ENCODE assay signal across 12 cellular contexts in genomic region chr6:13724174-13724573, GRCh38. TPM values are rescaled to one million over a fixed set of nuclear protein-coding genes. Genes with fewer than 3 reads are reported as not detected.
DNase-seq lines count a peak whose midpoint lies in the region; FAIRE-seq and TF ChIP-seq lines count a peak whose summit lies in the region.
"Had no signal": no experiment of that assay in that cellular context is flagged by ENCODE, and none has a peak within 500 bp of the region (broad histone marks: within the 10 kb centered on the region; RNA-seq: fewer than 3 reads in every experiment).

No MANE protein-coding gene starts in this region.

- no peaks in the 10 kb centered on the region for H3K4me1 Mint-ChIP-seq in mesothelial cell of epicardium
- H3K4me1 Mint-ChIP-seq: brain had no signal

- no peaks in the 10 kb centered on the region for H3K27me3 Mint-ChIP-seq in mesothelial cell of epicardium (ENCODE audit: low read depth)

- DNase-seq in 8988T, result peak; percentile 32
- peak; percentile 75 for DNase-seq in GDM1 (lab: John Stamatoyannopoulos, UW)
- DNase-seq in RCC 7860 (ENCODE audit: low spot score), result peak; percentile 71
- peak; percentile 92 for DNase-seq in glomerular visceral epithelial cell (ENCODE audit: extremely low spot score)
- DNase-seq in NCI-H1930 (lab: John Stamatoyannopoulos, UW), result no peak
- DNase-seq in cardiac septum (ENCODE audit: low spot score), result no peak
- no peak for DNase-seq in effector CD8-positive, alpha-beta T cell (lab: John Stamatoyannopoulos, UW)
- DNase-seq in mesothelial cell of epicardium (ENCODE audit: low spot score in 2 of 2, unreplicated experiment in 2 of 2), result no peak
- DNase-seq: activated T-cell treated with anti-CD3 and anti-CD28 coated beads for 4 hours; NCI-H2081 treated with DMSO at 0.1 percent for 48 hours; stimulated activated naive CD4-positive, alpha-beta T cell treated with Interleukin-2 at 50 U/mL for 16 hours had no signal

- H3K9me3 Mint-ChIP-seq in mesothelial cell of epicardium, result peaks cover 5% of the 10 kb centered on the region
- H3K9me3 Mint-ChIP-seq: brain had no signal

- no peak overlapping the region for H3K4me3 Mint-ChIP-seq in mesothelial cell of epicardium
- H3K4me3 Mint-ChIP-seq: brain had no signal

- H3K27ac Mint-ChIP-seq in mesothelial cell of epicardium, result no peak overlapping the region
- H3K27ac Mint-ChIP-seq: brain had no signal

- intact Hi-C loops in cardiac septum (cut with DNase I), result no loop called here

- no peaks in the 10 kb centered on the region for H3K36me3 Mint-ChIP-seq in mesothelial cell of epicardium
- H3K36me3 Mint-ChIP-seq: brain had no signal

- FAIRE-seq in RCC 7860 (lab: Jason Lieb, UNC), result peak; percentile 2

- no peak for TF ChIP-seq CTCF in mesothelial cell of epicardium (IDR thresholded peaks at IDR 0.05; ENCODE audit: unreplicated experiment)

RNA-seq across cellular contexts. Expression of gene RANBP9, which starts 12.5 kb away (rescaled TPM):
- total RNA-seq in cardiac septum (40.2 TPM), mesothelial cell of epicardium (45.5 to 46.9 TPM (median 45.8 TPM) in 3 replicates)

Comparison
In these comparisons a context has a peak if more than half of its experiments do, and no peak if none do; other contexts are left out.
1. DNase-seq: peak in 8988T (single experiment), GDM1 (single experiment), RCC 7860 (single experiment) and glomerular visceral epithelial cell (single experiment); none in NCI-H1930 (0 of 2), cardiac septum (single experiment), effector CD8-positive, alpha-beta T cell (single experiment) and mesothelial cell of epicardium (0 of 2).